ENCODE assay signal across 14 cellular contexts in the genomic region with DNA sequence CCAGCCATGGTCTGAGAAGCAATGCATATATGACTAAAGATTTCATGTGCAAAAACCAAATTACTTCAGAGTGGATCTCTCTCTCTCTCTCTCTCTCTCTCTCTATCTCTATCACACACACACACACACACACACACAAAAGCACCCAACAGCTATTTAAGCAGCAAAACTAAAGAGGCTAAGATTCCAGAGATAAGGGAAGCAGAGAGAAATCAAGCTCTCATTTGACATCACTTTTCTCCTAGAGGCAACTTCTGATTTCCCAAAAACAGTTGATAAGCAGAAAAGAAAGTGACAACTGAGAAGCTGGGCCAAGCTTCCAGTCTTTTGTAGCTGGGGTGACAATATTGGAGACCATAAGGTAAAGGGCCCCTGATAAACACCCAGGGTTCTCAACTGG.
A peak's percentile ranks its signal among the peaks of the same experiment; 100 is the strongest.
DNase-seq lines count a peak whose midpoint lies in the region; ATAC-seq and TF ChIP-seq lines count a peak whose summit lies in the region.
"Had no signal": no experiment of that assay in that cellular context is flagged by ENCODE, and none has a peak within 500 bp of the region (broad histone marks: within the 10 kb centered on the region; RNA-seq: fewer than 3 reads in every experiment).

No MANE protein-coding gene starts in this region.

- intact Hi-C loops in natural killer cell (cut with micrococcal nuclease) = no loop called here

- peaks cover 16% of the 10 kb centered on the region for H3K9me3 ChIP-seq in endodermal cell (ENCODE audit: control insufficient read depth, low read length)

- H3K27me3 ChIP-seq in endodermal cell (ENCODE audit: control insufficient read depth, insufficient read depth, low read length, poor library complexity, severe bottlenecking) = no peaks in the 10 kb centered on the region
- H3K27me3 ChIP-seq: BLaER1 treated with 17β-estradiol and CSF1 and Interleukin-3, amounts not matched to agents 10 nM and 100 nM had no signal

- no peak overlapping the region for H3K9ac ChIP-seq in endodermal cell (ENCODE audit: extremely low read depth, low read length, poor library complexity, severe bottlenecking)
- H3K9ac ChIP-seq: BLaER1 treated with 17β-estradiol and CSF1 and Interleukin-3, amounts not matched to agents 10 nM and 100 nM had no signal

- ATAC-seq in natural killer cell = no peak
- no peak for ATAC-seq in HG02885 (IDR thresholded peaks at IDR 0.05; ENCODE audit: poor library complexity, unreplicated experiment)
- ATAC-seq in GM21360 (IDR thresholded peaks at IDR 0.05; ENCODE audit: unreplicated experiment) = no peak
- ATAC-seq: HCT116 had no signal

- H3K9me3 Mint-ChIP-seq in endodermal cell (peaks cover 8% of the 10 kb centered on the region), natural killer cell (peaks cover 4 to 5% of the 10 kb centered on the region in 2 donors), type B pancreatic cell (peaks cover 6% of the 10 kb centered on the region)

- H3K4me3 Mint-ChIP-seq in endodermal cell = no peak overlapping the region
- H3K4me3 Mint-ChIP-seq in natural killer cell = peak overlapping the region; percentile 51
- peak overlapping the region; percentile 66 for H3K4me3 Mint-ChIP-seq in type B pancreatic cell
- H3K4me3 Mint-ChIP-seq: CD4-positive, CD25-positive, alpha-beta regulatory T cell; IgD-negative memory B cell had no signal

- peak; percentile 24 for DNase-seq in amniotic epithelial cell (ENCODE audit: low read depth)
- no peak for DNase-seq in endodermal cell
- DNase-seq in natural killer cell = no peak
- no peak for DNase-seq in type B pancreatic cell (ENCODE audit: extremely low spot score, unreplicated experiment)
- DNase-seq in superior temporal gyrus (ENCODE audit: extremely low spot score) = no peak
- DNase-seq: ACHN; CD4-positive, CD25-positive, alpha-beta regulatory T cell; DMS53; GF-D8 had no signal

- TF ChIP-seq CTCF in endodermal cell (conservative IDR thresholded peaks at IDR 0.05) (no peak), natural killer cell (IDR thresholded peaks at IDR 0.05) (no peak), type B pancreatic cell (conservative IDR thresholded peaks at IDR 0.05) (no peak)

- no peaks in the 10 kb centered on the region for H3K36me3 ChIP-seq in endodermal cell (ENCODE audit: control insufficient read depth, insufficient read depth, low read length)
- H3K36me3 ChIP-seq: BLaER1 treated with 17β-estradiol and CSF1 and Interleukin-3, amounts not matched to agents 10 nM and 100 nM had no signal

- H3K4me3 ChIP-seq in endodermal cell (ENCODE audit: low read length) = no peak overlapping the region
- H3K4me3 ChIP-seq: BLaER1 treated with 17β-estradiol and CSF1 and Interleukin-3, amounts not matched to agents 10 nM and 100 nM had no signal

- no peak overlapping the region for H3K27ac ChIP-seq in endodermal cell (ENCODE audit: low read depth, low read length)
- H3K27ac ChIP-seq: BLaER1 treated with 17β-estradiol and CSF1 and Interleukin-3, amounts not matched to agents 10 nM and 100 nM had no signal

- H3K4me1 ChIP-seq in endodermal cell (ENCODE audit: control insufficient read depth, insufficient read depth, low read length) = no peaks in the 10 kb centered on the region

- no peaks in the 10 kb centered on the region for H3K36me3 Mint-ChIP-seq in endodermal cell (ENCODE audit: low read depth)
- H3K36me3 Mint-ChIP-seq in natural killer cell = peaks cover 7% of the 10 kb centered on the region
- peaks cover 12% of the 10 kb centered on the region for H3K36me3 Mint-ChIP-seq in type B pancreatic cell
- H3K36me3 Mint-ChIP-seq: IgD-negative memory B cell had no signal

- H3K27ac Mint-ChIP-seq in endodermal cell (peak overlapping the region; percentile 3), natural killer cell (peak overlapping the region; percentile 9 to 43), type B pancreatic cell (peak overlapping the region; percentile 34)
- H3K27ac Mint-ChIP-seq: IgD-negative memory B cell had no signal

- H3K27me3 Mint-ChIP-seq in endodermal cell (ENCODE audit: insufficient read depth) = no peaks in the 10 kb centered on the region
- H3K27me3 Mint-ChIP-seq in natural killer cell (ENCODE audit: low read depth in 2 of 2) = no peaks in the 10 kb centered on the region
- no peaks in the 10 kb centered on the region for H3K27me3 Mint-ChIP-seq in type B pancreatic cell
- H3K27me3 Mint-ChIP-seq: CD4-positive, CD25-positive, alpha-beta regulatory T cell; IgD-negative memory B cell had no signal

- H3K4me1 Mint-ChIP-seq in endodermal cell (peaks cover 16% of the 10 kb centered on the region), natural killer cell (peaks cover 16 to 23% of the 10 kb centered on the region in 2 donors), type B pancreatic cell (ENCODE audit: unreplicated experiment) (no peaks in the 10 kb centered on the region)
